ENCODE assay signal across 9 cellular contexts in genomic region chr20:45098096-45098773, GRCh38. TPM values are rescaled to one million over a fixed set of nuclear protein-coding genes. Genes with fewer than 3 reads are reported as not detected.
DNase-seq lines count a peak whose midpoint lies in the region; ATAC-seq and TF ChIP-seq lines count a peak whose summit lies in the region.
"Had no signal": no experiment of that assay in that cellular context is flagged by ENCODE, and none has a peak within 500 bp of the region (broad histone marks: within the 10 kb centered on the region; RNA-seq: fewer than 3 reads in every experiment).

No MANE protein-coding gene starts in this region.

- H3K9me3 ChIP-seq in WERI-Rb-1 (ENCODE audit: severe bottlenecking) (no peaks in the 10 kb centered on the region), neural progenitor cell (ENCODE audit: low read depth) (no peaks in the 10 kb centered on the region)
- H3K9me3 ChIP-seq: left lung had no signal

- H2AFZ ChIP-seq in neural progenitor cell (replicated peaks): no peak overlapping the region

- no peaks in the 10 kb centered on the region for H3K36me3 ChIP-seq in WERI-Rb-1
- no peaks in the 10 kb centered on the region for H3K36me3 ChIP-seq in neural progenitor cell
- H3K36me3 ChIP-seq: left lung had no signal

- H3K79me2 ChIP-seq in neural progenitor cell (ENCODE audit: low read depth): no peaks in the 10 kb centered on the region

- no peak overlapping the region for H3K9ac ChIP-seq in neural progenitor cell

- ATAC-seq in esophagus mucosa: peak; percentile 6
- no peak for ATAC-seq in GM18870 (IDR thresholded peaks at IDR 0.05; ENCODE audit: unreplicated experiment)
- no peak for ATAC-seq in GM21786 (IDR thresholded peaks at IDR 0.05; ENCODE audit: unreplicated experiment)
- ATAC-seq in HG02798 (IDR thresholded peaks at IDR 0.05; ENCODE audit: poor library complexity, unreplicated experiment): no peak

- DNase-seq in GM03348 (ENCODE audit: low spot score) (peak; percentile 46), WERI-Rb-1 (peak; percentile 55), neural progenitor cell (ENCODE audit: low spot score) (peak; percentile 75), kidney glomerular epithelial cell (lab: John Stamatoyannopoulos, UW) (no peak)

- no peak overlapping the region for H3K4me3 Mint-ChIP-seq in neural progenitor cell

- H3K4me3 ChIP-seq in WERI-Rb-1 (ENCODE audit: low read depth, low read length) (no peak overlapping the region), neural progenitor cell (no peak overlapping the region)

- H4K20me1 ChIP-seq in neural progenitor cell (ENCODE audit: low read depth): no peaks in the 10 kb centered on the region

- H3K36me3 Mint-ChIP-seq in neural progenitor cell: no peaks in the 10 kb centered on the region

- peaks cover 4% of the 10 kb centered on the region for H3K4me1 Mint-ChIP-seq in neural progenitor cell

- peak; percentile 46 for TF ChIP-seq CTCF in WERI-Rb-1 (IDR thresholded peaks at IDR 0.05; ENCODE audit: low read depth, low read length)
- peak; percentile 46 for TF ChIP-seq CTCF in neural progenitor cell (IDR thresholded peaks at IDR 0.05)

- no peak overlapping the region for H3K27ac Mint-ChIP-seq in neural progenitor cell

- no peaks in the 10 kb centered on the region for H3F3A ChIP-seq in neural progenitor cell (ENCODE audit: low read depth)

- H3K27ac ChIP-seq in WERI-Rb-1 (no peak overlapping the region), neural progenitor cell (no peak overlapping the region)
- H3K27ac ChIP-seq: left lung had no signal

- H3K27me3 ChIP-seq in WERI-Rb-1 (ENCODE audit: insufficient read depth, low read depth, severe bottlenecking) (peaks cover 19% of the 10 kb centered on the region), neural progenitor cell (peaks cover 60% of the 10 kb centered on the region)

- H3K27me3 Mint-ChIP-seq in neural progenitor cell (ENCODE audit: insufficient read depth, low read depth): peaks cover 22% of the 10 kb centered on the region

- peak overlapping the region; percentile 11 for H3K4me2 ChIP-seq in neural progenitor cell

- H3K4me1 ChIP-seq in neural progenitor cell: no peaks in the 10 kb centered on the region

- no peaks in the 10 kb centered on the region for H3K9me3 Mint-ChIP-seq in neural progenitor cell

RNA-seq across cellular contexts. Expression of gene KCNS1, which starts 2.7 kb away (rescaled TPM):
- total RNA-seq in esophagus mucosa: 0.40 TPM
- total RNA-seq in neural progenitor cell (ENCODE audit: low replicate concordance): 0.03 TPM in 1 of 2 replicates, not detected in the other

RNA-seq across cellular contexts. Expression of gene WFDC5, which starts 16.7 kb away (rescaled TPM):
- 4.3 TPM for total RNA-seq in esophagus mucosa
- total RNA-seq in neural progenitor cell (ENCODE audit: low replicate concordance): not detected in 2 replicates

RNA-seq across cellular contexts. Expression of gene WFDC12, which starts 26.0 kb away (rescaled TPM):
- total RNA-seq in esophagus mucosa (5.1 TPM), neural progenitor cell (ENCODE audit: low replicate concordance) (not detected in 2 replicates)
